14 cellular contexts compared by ENCODE assay signal in genomic region chr1:38256072-38256471, GRCh38.
"Had no signal": no experiment of that assay in that cellular context is flagged by ENCODE, and none has a peak within 500 bp of the region (broad histone marks: within the 10 kb centered on the region; RNA-seq: fewer than 3 reads in every experiment).

No MANE protein-coding gene starts in this region.

- H3K4me1 ChIP-seq: esophagus squamous epithelium, right atrium auricular region had no signal

- H3K4me3 ChIP-seq: esophagus squamous epithelium, neural progenitor cell, ovary, right atrium auricular region had no signal

- DNase-seq: effector memory CD8-positive, alpha-beta T cell; esophagus squamous epithelium; foreskin fibroblast; kidney glomerular epithelial cell; mammary epithelial cell; naive thymus-derived CD8-positive, alpha-beta T cell; nucleus accumbens; ovary; small intestine; stimulated activated CD4-positive, alpha-beta T cell treated with anti-CD3 and anti-CD28 coated beads, Interleukin-2, amount 100 ng/mL, for 48 hours; stimulated activated naive CD4-positive, alpha-beta T cell treated with Interleukin-2 at 50 U/mL for 16 hours; trophoblast cell had no signal

- H3K36me3 ChIP-seq: esophagus squamous epithelium, neural progenitor cell, ovary, right atrium auricular region had no signal

- H3K27ac ChIP-seq: esophagus squamous epithelium, neural progenitor cell, ovary, right atrium auricular region had no signal

- H3K9ac ChIP-seq: neural progenitor cell had no signal

- H3K4me2 ChIP-seq: neural progenitor cell had no signal

- ATAC-seq: effector memory CD8-positive, alpha-beta T cell; naive thymus-derived CD8-positive, alpha-beta T cell had no signal

- H3K27me3 ChIP-seq: neural progenitor cell, ovary, right atrium auricular region had no signal
